22 cellular contexts compared by ENCODE assay signal in genomic region chr5:41404757-41405156, GRCh38.
DNase-seq lines count a peak whose midpoint lies in the region; ATAC-seq, FAIRE-seq and TF ChIP-seq lines count a peak whose summit lies in the region.
"Had no signal": no experiment of that assay in that cellular context is flagged by ENCODE, and none has a peak within 500 bp of the region (broad histone marks: within the 10 kb centered on the region; RNA-seq: fewer than 3 reads in every experiment).

No MANE protein-coding gene starts in this region.

- in situ Hi-C loops in G401 (cut with HindIII; ENCODE audit: low sequenced_read_pairs), result no loop called here

- H3K9me3 ChIP-seq in heart right ventricle (peaks cover 0 to 5% (median 1%) of the 10 kb centered on the region in 11 donors), Peyer's patch (no peaks in the 10 kb centered on the region)

- H3K27ac ChIP-seq in heart right ventricle (peak overlapping the region; percentile 41 to 83 (median 73)), Peyer's patch (no peak overlapping the region)
- H3K27ac ChIP-seq: GM23248 had no signal

- H3K36me3 ChIP-seq in heart right ventricle (no peaks in the 10 kb centered on the region), Peyer's patch (no peaks in the 10 kb centered on the region)

- ATAC-seq in heart right ventricle (peak; percentile 79 to 98 (median 90)), GM19397 (IDR thresholded peaks at IDR 0.05; ENCODE audit: unreplicated experiment) (no peak)

- H3K4me3 ChIP-seq in cardiac fibroblast (replicated peaks in 1 of 2; ENCODE audit: low read depth in 2 of 2, low read length in 2 of 2) (no peak overlapping the region), heart right ventricle (no peak overlapping the region), Peyer's patch (no peak overlapping the region)
- H3K4me3 ChIP-seq: GM23248 had no signal

- intact Hi-C loops in heart right ventricle (cut with DNase I), result loop anchor here in 1 of 10 donors (5.0 kb wide), 1 partner anchor 53 kb away; no protein-coding TSS in a partner anchor

- H3K27me3 ChIP-seq in heart right ventricle, result no peaks in the 10 kb centered on the region
- no peaks in the 10 kb centered on the region for H3K27me3 ChIP-seq in Peyer's patch

- H3K4me1 ChIP-seq in heart right ventricle (peaks cover 0 to 41% (median 28%) of the 10 kb centered on the region in 9 donors), Peyer's patch (no peaks in the 10 kb centered on the region)

- TF ChIP-seq CTCF in cardiac fibroblast (IDR thresholded peaks at IDR 0.05; ENCODE audit: low read depth, low read length) (no peak), heart right ventricle (IDR thresholded peaks at IDR 0.05) (no peak), Peyer's patch (IDR thresholded peaks at IDR 0.05) (no peak)

- DNase-seq in G401 (ENCODE audit: low spot score) (peak; percentile 35), cardiac fibroblast (ENCODE audit: low read depth in 2 of 2) (peak; percentile 20 to 83), heart right ventricle (peak in 1 of 2 donors; percentile 25), occipital lobe (lab: John Stamatoyannopoulos, UW) (peak; percentile 3), H54 (ENCODE audit: insufficient read length, low spot score) (no peak), Peyer's patch (no peak), OCI-M2 (lab: John Stamatoyannopoulos, UW; ENCODE audit: unreplicated experiment) (no peak)
- DNase-seq: Caco-2; CD4-positive, alpha-beta T cell; GDM1; GM23248; HCEC 1CT; MM.1S; NCI-H1092; NCI-H146; NCI-H2029 treated with DMSO at 0.1 percent for 48 hours; NCI-H510A treated with DMSO at 0.1 percent for 48 hours; NCI-H82; OCI-M1; RPMI8226 had no signal

- no peak for TF ChIP-seq POLR2A in H54 (IDR thresholded peaks at IDR 0.05; ENCODE audit: low read depth, low read length)
- TF ChIP-seq POLR2A in Peyer's patch (IDR thresholded peaks at IDR 0.05), result no peak

- FAIRE-seq in H54 (lab: Jason Lieb, UNC), result no peak
- FAIRE-seq: A204.1 had no signal

Comparison
In these comparisons a context has a peak if more than half of its experiments do, and no peak if none do; other contexts are left out.
1. DNase-seq: peak in G401 (single experiment), cardiac fibroblast (2 of 2) and occipital lobe (single experiment); none in H54 (single experiment), Peyer's patch (0 of 3) and OCI-M2 (single experiment).
2. H3K27ac ChIP-seq: peak in heart right ventricle (10 of 10); none in Peyer's patch (0 of 4).